1 cellular context compared by ENCODE assay signal in genomic region chr2:15563227-15564100, GRCh38.
TF ChIP-seq lines count a peak whose summit lies in the region.

No MANE protein-coding gene starts in this region.

TF ChIP-seq in K562, 482 proteins besides CTCF, POLR2A, EP300 and RAD21 (continued from another document):
- TF ChIP-seq CEBPZ (IDR thresholded peaks at IDR 0.05; ENCODE audit: borderline replicate concordance, low read depth, low read length) (no peak), ETS1 (conservative IDR thresholded peaks at IDR 0.05; ENCODE audit: control insufficient read depth, low read depth, low read length) (no peak), ZKSCAN8 (CRISPR knock-in tag; IDR thresholded peaks at IDR 0.05) (peak; percentile 89), RBM39 (optimal IDR thresholded peaks at IDR 0.05; ENCODE audit: low read depth, low read length) (no peak), ARID3A (IDR thresholded peaks at IDR 0.05; ENCODE audit: borderline replicate concordance, low read depth, low read length) (no peak), ATF4 (CRISPR knock-in tag; IDR thresholded peaks at IDR 0.05) (peak; percentile 89), ZNF551 (CRISPR knock-in tag; IDR thresholded peaks at IDR 0.05) (no peak), GTF2A2 (tag; IDR thresholded peaks at IDR 0.05) (peak; percentile 72; the same call in 1 of the 2 replicates), ZNF79 (CRISPR knock-in tag; IDR thresholded peaks at IDR 0.05; ENCODE audit: low read depth) (no peak), BCL6 (CRISPR knock-in tag; IDR thresholded peaks at IDR 0.05) (0 out of 2 replicates have a peak, but pooled peaks have one; percentile 6), ZNF232 (CRISPR knock-in tag; IDR thresholded peaks at IDR 0.05) (no peak), MYNN (IDR thresholded peaks at IDR 0.05) (no peak), MYNN (CRISPR knock-in tag; IDR thresholded peaks at IDR 0.05) (no peak), DPF2 (IDR thresholded peaks at IDR 0.05) (peak; percentile 15; the same call in 1 of the 2 replicates), ZNF592 (IDR thresholded peaks at IDR 0.05) (peak; percentile 48; the same call in 1 of the 2 replicates), PURB (CRISPR knock-in tag; IDR thresholded peaks at IDR 0.05; ENCODE audit: low read depth) (no peak), MYBL2 (IDR thresholded peaks at IDR 0.05; ENCODE audit: low read depth) (no peak), MYBL2 (CRISPR knock-in tag; IDR thresholded peaks at IDR 0.05; ENCODE audit: borderline replicate concordance) (no peak), MED1 (CRISPR knock-in tag; IDR thresholded peaks at IDR 0.05; ENCODE audit: borderline replicate concordance) (no peak), SMAD4 (CRISPR knock-in tag; conservative IDR thresholded peaks at IDR 0.05) (peak; percentile 65; the same call in 1 of the 2 replicates), PCBP2 (IDR thresholded peaks at IDR 0.05; ENCODE audit: low read depth, low read length, poor library complexity, severe bottlenecking) (no peak), NKRF (IDR thresholded peaks at IDR 0.05; ENCODE audit: borderline replicate concordance) (no peak), ATF7 (IDR thresholded peaks at IDR 0.05) (peak; percentile 48; the same call in 1 of the 2 replicates), BACH1 (tag; IDR thresholded peaks at IDR 0.05) (peak; percentile 68; the same call in 1 of the 2 replicates), JUN (IDR thresholded peaks at IDR 0.05; ENCODE audit: borderline replicate concordance, low read depth, low read length) (0 out of 2 replicates have a peak, but pooled peaks have one; percentile 3), JUN (CRISPR knock-in tag; IDR thresholded peaks at IDR 0.05; ENCODE audit: borderline replicate concordance) (no peak), ZNF253 (CRISPR knock-in tag; conservative IDR thresholded peaks at IDR 0.05) (no peak)
- TF ChIP-seq, protein P1, sequence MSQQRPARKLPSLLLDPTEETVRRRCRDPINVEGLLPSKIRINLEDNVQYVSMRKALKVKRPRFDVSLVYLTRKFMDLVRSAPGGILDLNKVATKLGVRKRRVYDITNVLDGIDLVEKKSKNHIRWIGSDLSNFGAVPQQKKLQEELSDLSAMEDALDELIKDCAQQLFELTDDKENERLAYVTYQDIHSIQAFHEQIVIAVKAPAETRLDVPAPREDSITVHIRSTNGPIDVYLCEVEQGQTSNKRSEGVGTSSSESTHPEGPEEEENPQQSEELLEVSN (IDR thresholded peaks at IDR 0.05; ENCODE audit: borderline replicate concordance in 1 of 2, extremely low read depth in 1 of 2, insufficient read depth in 1 of 2, insufficient read length in 1 of 2, low read depth in 1 of 2, low read length in 1 of 2, poor library complexity in 1 of 2, severe bottlenecking in 1 of 2), result peak; percentile 22 to 48
- TF ChIP-seq, protein P2, sequence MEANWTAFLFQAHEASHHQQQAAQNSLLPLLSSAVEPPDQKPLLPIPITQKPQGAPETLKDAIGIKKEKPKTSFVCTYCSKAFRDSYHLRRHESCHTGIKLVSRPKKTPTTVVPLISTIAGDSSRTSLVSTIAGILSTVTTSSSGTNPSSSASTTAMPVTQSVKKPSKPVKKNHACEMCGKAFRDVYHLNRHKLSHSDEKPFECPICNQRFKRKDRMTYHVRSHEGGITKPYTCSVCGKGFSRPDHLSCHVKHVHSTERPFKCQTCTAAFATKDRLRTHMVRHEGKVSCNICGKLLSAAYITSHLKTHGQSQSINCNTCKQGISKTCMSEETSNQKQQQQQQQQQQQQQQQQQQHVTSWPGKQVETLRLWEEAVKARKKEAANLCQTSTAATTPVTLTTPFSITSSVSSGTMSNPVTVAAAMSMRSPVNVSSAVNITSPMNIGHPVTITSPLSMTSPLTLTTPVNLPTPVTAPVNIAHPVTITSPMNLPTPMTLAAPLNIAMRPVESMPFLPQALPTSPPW (CRISPR knock-in tag; IDR thresholded peaks at IDR 0.05), result 0 out of 2 replicates have a peak, but pooled peaks have one; percentile 9
- TF ChIP-seq, protein P3, sequence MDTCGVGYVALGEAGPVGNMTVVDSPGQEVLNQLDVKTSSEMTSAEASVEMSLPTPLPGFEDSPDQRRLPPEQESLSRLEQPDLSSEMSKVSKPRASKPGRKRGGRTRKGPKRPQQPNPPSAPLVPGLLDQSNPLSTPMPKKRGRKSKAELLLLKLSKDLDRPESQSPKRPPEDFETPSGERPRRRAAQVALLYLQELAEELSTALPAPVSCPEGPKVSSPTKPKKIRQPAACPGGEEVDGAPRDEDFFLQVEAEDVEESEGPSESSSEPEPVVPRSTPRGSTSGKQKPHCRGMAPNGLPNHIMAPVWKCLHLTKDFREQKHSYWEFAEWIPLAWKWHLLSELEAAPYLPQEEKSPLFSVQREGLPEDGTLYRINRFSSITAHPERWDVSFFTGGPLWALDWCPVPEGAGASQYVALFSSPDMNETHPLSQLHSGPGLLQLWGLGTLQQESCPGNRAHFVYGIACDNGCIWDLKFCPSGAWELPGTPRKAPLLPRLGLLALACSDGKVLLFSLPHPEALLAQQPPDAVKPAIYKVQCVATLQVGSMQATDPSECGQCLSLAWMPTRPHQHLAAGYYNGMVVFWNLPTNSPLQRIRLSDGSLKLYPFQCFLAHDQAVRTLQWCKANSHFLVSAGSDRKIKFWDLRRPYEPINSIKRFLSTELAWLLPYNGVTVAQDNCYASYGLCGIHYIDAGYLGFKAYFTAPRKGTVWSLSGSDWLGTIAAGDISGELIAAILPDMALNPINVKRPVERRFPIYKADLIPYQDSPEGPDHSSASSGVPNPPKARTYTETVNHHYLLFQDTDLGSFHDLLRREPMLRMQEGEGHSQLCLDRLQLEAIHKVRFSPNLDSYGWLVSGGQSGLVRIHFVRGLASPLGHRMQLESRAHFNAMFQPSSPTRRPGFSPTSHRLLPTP (IDR thresholded peaks at IDR 0.05; ENCODE audit: borderline replicate concordance, extremely low read depth, insufficient read length), result no peak
